ENCODE assay signal across 16 cellular contexts in genomic region chr14:105394714-105395537, GRCh38.
"Had no signal": no experiment of that assay in that cellular context is flagged by ENCODE, and none has a peak within 500 bp of the region (broad histone marks: within the 10 kb centered on the region; RNA-seq: fewer than 3 reads in every experiment).

No MANE protein-coding gene starts in this region.

- H3K9me3 Mint-ChIP-seq: activated naive CD8-positive, alpha-beta T cell treated with anti-CD3 and anti-CD28 coated beads, Interleukin-2, amount 50 U/mL, for 24 hours; naive B cell; stimulated activated naive CD8-positive, alpha-beta T cell treated with anti-CD3 and anti-CD28 coated beads, Interleukin-15, Interleukin-2, amounts not matched to agents 100 ng/mL and 50 ng/mL, for 24 hours had no signal

- ATAC-seq: activated naive CD8-positive, alpha-beta T cell treated with anti-CD3 and anti-CD28 coated beads, Interleukin-2, amount 50 U/mL, for 24 hours had no signal

- H3K4me3 Mint-ChIP-seq: activated naive CD8-positive, alpha-beta T cell treated with anti-CD3 and anti-CD28 coated beads, Interleukin-2, amount 50 U/mL, for 24 hours; stimulated activated naive CD8-positive, alpha-beta T cell treated with anti-CD3 and anti-CD28 coated beads, Interleukin-15, Interleukin-2, amounts not matched to agents 100 ng/mL and 50 ng/mL, for 24 hours had no signal

- H3K4me3 ChIP-seq: cardiac muscle cell, colonic mucosa, ovary had no signal

- H3K27me3 Mint-ChIP-seq: activated naive CD8-positive, alpha-beta T cell treated with anti-CD3 and anti-CD28 coated beads, Interleukin-2, amount 50 U/mL, for 24 hours; naive B cell; stimulated activated naive CD8-positive, alpha-beta T cell treated with anti-CD3 and anti-CD28 coated beads, Interleukin-15, Interleukin-2, amounts not matched to agents 100 ng/mL and 50 ng/mL, for 24 hours had no signal

- H3K9me3 ChIP-seq: colonic mucosa, ovary had no signal

- H3K27ac Mint-ChIP-seq: activated naive CD8-positive, alpha-beta T cell treated with anti-CD3 and anti-CD28 coated beads, Interleukin-2, amount 50 U/mL, for 24 hours; stimulated activated naive CD8-positive, alpha-beta T cell treated with anti-CD3 and anti-CD28 coated beads, Interleukin-15, Interleukin-2, amounts not matched to agents 100 ng/mL and 50 ng/mL, for 24 hours had no signal

- FAIRE-seq: astrocyte, frontal cortex, keratinocyte had no signal

- H3K27ac ChIP-seq: cardiac muscle cell, colonic mucosa, ovary had no signal

- DNase-seq: activated CD4-positive, alpha-beta T cell treated with anti-CD3 and anti-CD28 coated beads for 1 hour; activated CD4-positive, alpha-beta T cell treated with anti-CD3 and anti-CD28 coated beads, Interleukin-2, amount 50 U/mL, for 48 hours; activated naive CD8-positive, alpha-beta T cell treated with anti-CD3 and anti-CD28 coated beads, Interleukin-2, amount 50 U/mL, for 24 hours; colonic mucosa; effector CD4-positive, alpha-beta T cell; midbrain; naive B cell; stimulated activated CD4-positive, alpha-beta T cell treated with anti-CD3 and anti-CD28 coated beads, Interleukin-15, amount 100 ng/mL, for 24 hours; stimulated activated CD4-positive, alpha-beta T cell treated with anti-CD3 and anti-CD28 coated beads, Interleukin-4, amount 100 ng/mL, for 24 hours; T-helper 9 cell had no signal

- H3K27me3 ChIP-seq: cardiac muscle cell, colonic mucosa, ovary had no signal

- H3K36me3 ChIP-seq: colonic mucosa, ovary had no signal

- H3K36me3 Mint-ChIP-seq: naive B cell had no signal
